In genomic region chr1:243489164-243489527, GRCh38 we compare ENCODE assay signal across 13 cellular contexts.
"Had no signal": no experiment of that assay in that cellular context is flagged by ENCODE, and none has a peak within 500 bp of the region (broad histone marks: within the 10 kb centered on the region; RNA-seq: fewer than 3 reads in every experiment).

No MANE protein-coding gene starts in this region.

- H3K4me3 Mint-ChIP-seq: activated CD8-positive, alpha-beta memory T cell treated with anti-CD3 and anti-CD28 coated beads, Interleukin-2, amount 10 ng/mL, durations not matched to agents 7 days and 5 days; activated naive CD8-positive, alpha-beta T cell; activated T-cell treated with anti-CD3 and anti-CD28 coated beads, Interleukin-2, amount 50 U/mL, for 24 hours; nephron had no signal

- H3K27me3 ChIP-seq: foreskin keratinocyte, tibial nerve had no signal

- H3K27me3 Mint-ChIP-seq: activated CD8-positive, alpha-beta memory T cell treated with anti-CD3 and anti-CD28 coated beads, Interleukin-2, amount 10 ng/mL, durations not matched to agents 7 days and 5 days; activated naive CD8-positive, alpha-beta T cell; activated T-cell treated with anti-CD3 and anti-CD28 coated beads, Interleukin-2, amount 50 U/mL, for 24 hours had no signal

- H3K27ac Mint-ChIP-seq: activated CD8-positive, alpha-beta memory T cell treated with anti-CD3 and anti-CD28 coated beads, Interleukin-2, amount 10 ng/mL, durations not matched to agents 7 days and 5 days; activated naive CD8-positive, alpha-beta T cell; activated T-cell treated with anti-CD3 and anti-CD28 coated beads, Interleukin-2, amount 50 U/mL, for 24 hours; nephron had no signal

- H3K36me3 Mint-ChIP-seq: activated naive CD8-positive, alpha-beta T cell had no signal

- DNase-seq: activated CD4-positive, alpha-beta T cell treated with anti-CD3 and anti-CD28 coated beads, Interleukin-2, amount 50 U/mL, for 48 hours; activated CD4-positive, CD25-positive, alpha-beta regulatory T cell treated with anti-CD3 and anti-CD28 coated beads, Interleukin-2, amount 50 U/mL, for 72 hours; activated CD8-positive, alpha-beta memory T cell treated with anti-CD3 and anti-CD28 coated beads, Interleukin-2, amount 10 ng/mL, durations not matched to agents 7 days and 5 days; activated effector memory CD4-positive, alpha-beta T cell treated with Interleukin-2 at 50 U/mL for 16 hours; activated T-cell treated with anti-CD3 and anti-CD28 coated beads, Interleukin-2, amount 50 U/mL, for 24 hours; amygdala; foreskin keratinocyte; kidney; left ventricle myocardium inferior; mesendoderm had no signal

- H3K27ac ChIP-seq: foreskin keratinocyte, left ventricle myocardium inferior had no signal

- H3K9me3 ChIP-seq: left ventricle myocardium inferior, tibial nerve had no signal

- H3K9me3 Mint-ChIP-seq: activated T-cell treated with anti-CD3 and anti-CD28 coated beads, Interleukin-2, amount 50 U/mL, for 24 hours; nephron had no signal

- H3K4me3 ChIP-seq: left ventricle myocardium inferior, tibial nerve had no signal

- H3K4me1 ChIP-seq: foreskin keratinocyte had no signal
